ENCODE assay signal across 8 cellular contexts in genomic region chr7:64569372-64570361, GRCh38. TPM values are rescaled to one million over a fixed set of nuclear protein-coding genes. Genes with fewer than 3 reads are reported as not detected.
DNase-seq lines count a peak whose midpoint lies in the region; TF ChIP-seq lines count a peak whose summit lies in the region.
"Not testable (repeated sequence)": the region's sequence is repeated elsewhere in the genome, so short reads cannot be mapped to it uniquely, and the experiment has no call there.

No MANE protein-coding gene starts in this region.

- H3K4me1 ChIP-seq in ascending aorta = not testable (repeated sequence)
- peaks cover 0 to 18% (median 6%) of the 10 kb centered on the region in 6 donors for H3K4me1 ChIP-seq in spleen
- H3K4me1 ChIP-seq in thyroid gland = peaks cover 0 to 14% of the 10 kb centered on the region in 2 donors

- DNase-seq in DMS79 (lab: John Stamatoyannopoulos, UW) (peak; percentile 12), NCI-H345 (lab: John Stamatoyannopoulos, UW) (peak; percentile 72), ascending aorta (ENCODE audit: low spot score in 2 of 2) (peak in 1 of 2 donors; percentile 75), fibroblast of pulmonary artery (ENCODE audit: low read depth) (peak; percentile 51), lung microvascular endothelial cell (ENCODE audit: low read depth in 2 of 2) (peak; percentile 28 to 52), spleen (peak; percentile 79), thyroid gland (peak; percentile 44 to 49)
- peak; percentile 35 to 44 for DNase-seq in activated CD4-positive, alpha-beta T cell treated with anti-CD3 and anti-CD28 coated beads, Interleukin-2, amount 50 U/mL, for 48 hours

- TF ChIP-seq POLR2A in spleen (IDR thresholded peaks at IDR 0.05); thyroid gland (IDR thresholded peaks at IDR 0.05): not testable (repeated sequence)

- intact Hi-C loops in ascending aorta (cut with DNase I) = loop anchor here (5.0 to 10.0 kb wide), 2 partner anchors 48 to 335 kb away; partner anchors contain the start of gene ZNF273
- intact Hi-C loops in spleen (cut with DNase I; ENCODE audit: low total_unique reads) = loop anchor here (10.0 kb wide), 1 partner anchor 95 kb away; the partner anchor contains the start of gene ZNF107
- intact Hi-C loops in thyroid gland (cut with DNase I) = not testable (repeated sequence)

- H3K9me3 ChIP-seq in ascending aorta, spleen, thyroid gland: not testable (repeated sequence)

- TF ChIP-seq CTCF in ascending aorta (IDR thresholded peaks at IDR 0.05) (peak; percentile 6 to 50 (median 40)), fibroblast of pulmonary artery (IDR thresholded peaks at IDR 0.05; ENCODE audit: low read length, missing control alignments) (peak; percentile 35), spleen (IDR thresholded peaks at IDR 0.05 in 8 of 11, conservative IDR thresholded peaks at IDR 0.05 in 3 of 11) (peak in 3 of 11 experiments; percentile 9 to 35 (median 15)), thyroid gland (IDR thresholded peaks at IDR 0.05) (peak in 3 of 6 experiments; percentile 19 to 41 (median 28))

- WGBS in spleen, 5 donors = 2 to 5% (median 4%) methylated on average over 47 to 76 of the region's 76 CpGs
- 6 to 20% methylated on average over 11 to 20 of the region's 76 CpGs for WGBS in thyroid gland, 2 donors

- H3K36me3 ChIP-seq in ascending aorta, spleen, thyroid gland: not testable (repeated sequence)

- H3K4me3 ChIP-seq in ascending aorta (peak overlapping the region; percentile 61 to 66), fibroblast of pulmonary artery (replicated peaks; ENCODE audit: low read depth, low read length) (peak overlapping the region; percentile 36), spleen (peak overlapping the region; percentile 30 to 66 (median 40)), thyroid gland (replicated peaks in 1 of 3) (peak overlapping the region in 2 of 3 donors; percentile 50 to 58)

- not testable (repeated sequence) for H3K27me3 ChIP-seq in ascending aorta, thyroid gland
- peaks cover 0 to 55% (median 14%) of the 10 kb centered on the region in 7 donors for H3K27me3 ChIP-seq in spleen (replicated peaks in 1 of 7)

- H3K27ac ChIP-seq in ascending aorta, spleen, thyroid gland: not testable (repeated sequence)

RNA-seq across cellular contexts. Expression of gene ZNF680, which starts 6.8 kb away (rescaled TPM):
- total RNA-seq in ascending aorta (11.0 TPM), lung microvascular endothelial cell (5.9 and 13.5 TPM in 2 replicates), spleen (10 to 100 TPM; 19.4 to 47.8 (median 25.7) TPM), thyroid gland (10 to 100 TPM; 72.4 to 86.1 (median 84.1) TPM)
- polyA plus RNA-seq in spleen = 1 to 10 TPM; 5.0 to 7.9 (median 6.3) TPM
